ENCODE assay signal across 2 cellular contexts in the genomic region with DNA sequence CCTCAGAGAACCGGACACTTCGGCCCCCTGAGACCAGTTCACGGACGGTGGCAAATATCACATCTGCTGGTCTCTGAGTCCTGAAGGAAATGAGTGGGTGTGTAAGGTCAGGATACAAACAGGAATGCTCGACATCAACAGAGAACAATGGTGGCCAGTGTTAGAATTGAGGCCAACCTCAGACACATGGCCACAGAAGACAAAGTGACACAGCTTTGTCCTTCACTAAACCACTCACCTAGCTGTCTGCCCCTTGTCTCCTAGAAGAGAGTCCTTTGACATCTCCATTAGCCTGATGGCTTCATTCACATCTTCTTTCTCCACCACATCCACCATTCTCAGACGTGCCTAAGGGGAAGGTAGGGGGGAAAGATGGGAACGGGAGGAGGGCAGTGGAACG.
TF ChIP-seq lines count a peak whose summit lies in the region.

No MANE protein-coding gene starts in this region.

TF ChIP-seq in HEK293, 187 proteins besides CTCF, POLR2A, EP300 and RAD21 (continued from another document):
- TF ChIP-seq ZNF639 (tag by site-specific recombination; IDR thresholded peaks at IDR 0.05) (no peak), ZNF701 (tag by site-specific recombination; IDR thresholded peaks at IDR 0.05) (no peak), ZSCAN30 (tag by site-specific recombination; IDR thresholded peaks at IDR 0.05) (no peak), SALL2 (tag by site-specific recombination; IDR thresholded peaks at IDR 0.05; ENCODE audit: borderline replicate concordance) (no peak), ZNF623 (tag by site-specific recombination; IDR thresholded peaks at IDR 0.05) (no peak), ZNF26 (tag by site-specific recombination; IDR thresholded peaks at IDR 0.05) (no peak)

TF ChIP-seq in endothelial cell of umbilical vein, 7 proteins besides CTCF, POLR2A, EP300 and RAD21 (continued from another document):
- TF ChIP-seq POLR2AphosphoS5 (IDR thresholded peaks at IDR 0.05; ENCODE audit: insufficient read depth, low read depth, low read length) (peak; percentile 13), EZH2 (IDR thresholded peaks at IDR 0.05; ENCODE audit: borderline replicate concordance, low read depth, low read length, severe bottlenecking) (no peak), GATA2 (IDR thresholded peaks at IDR 0.05; ENCODE audit: insufficient read depth, insufficient read length, low read depth, low read length) (no peak)
- TF ChIP-seq, protein P1, sequence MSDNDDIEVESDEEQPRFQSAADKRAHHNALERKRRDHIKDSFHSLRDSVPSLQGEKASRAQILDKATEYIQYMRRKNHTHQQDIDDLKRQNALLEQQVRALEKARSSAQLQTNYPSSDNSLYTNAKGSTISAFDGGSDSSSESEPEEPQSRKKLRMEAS (IDR thresholded peaks at IDR 0.05; ENCODE audit: insufficient read depth, insufficient read length): no peak
